ENCODE assay signal across 19 cellular contexts in the genomic region with DNA sequence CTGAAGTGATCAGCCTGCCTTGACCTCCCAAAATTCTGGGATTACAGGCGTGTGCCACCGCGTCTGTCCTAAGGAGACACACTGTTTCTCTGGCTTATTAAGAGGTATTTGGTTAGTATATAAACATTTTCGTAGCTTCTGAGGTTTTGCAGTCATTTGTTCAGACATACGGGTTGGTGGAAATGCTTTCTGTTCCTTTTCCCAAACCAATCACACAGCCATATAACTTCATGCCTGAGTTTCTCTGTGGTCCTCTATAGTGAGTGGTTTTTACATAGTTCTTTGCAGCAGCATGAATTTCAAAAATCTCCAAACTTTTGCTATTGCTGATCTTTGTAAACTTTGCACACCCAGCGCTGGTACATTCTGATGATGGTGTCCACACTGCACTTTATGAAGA.
DNase-seq lines count a peak whose midpoint lies in the region; ATAC-seq and TF ChIP-seq lines count a peak whose summit lies in the region.
"Had no signal": no experiment of that assay in that cellular context is flagged by ENCODE, and none has a peak within 500 bp of the region (broad histone marks: within the 10 kb centered on the region; RNA-seq: fewer than 3 reads in every experiment).

No MANE protein-coding gene starts in this region.

- peaks cover 95% of the 10 kb centered on the region for H3K79me2 ChIP-seq in Karpas-422 (ENCODE audit: low read length)
- H3K79me2 ChIP-seq in neural progenitor cell (ENCODE audit: low read depth), result peaks cover 87% of the 10 kb centered on the region

- H3K4me1 ChIP-seq in Karpas-422 (ENCODE audit: low read length) (peaks cover 98% of the 10 kb centered on the region), neural progenitor cell (peaks cover 43% of the 10 kb centered on the region)

- H2AFZ ChIP-seq in Karpas-422 (ENCODE audit: low read length) (no peak overlapping the region), neural progenitor cell (replicated peaks) (no peak overlapping the region)

- POLR2A ChIA-PET in CD4-positive, alpha-beta T cell (lab: Charles Lee), result no interaction called here

- no peaks in the 10 kb centered on the region for H3K36me3 Mint-ChIP-seq in CD4-positive, alpha-beta T cell (ENCODE audit: low read depth)
- peaks cover 2% of the 10 kb centered on the region for H3K36me3 Mint-ChIP-seq in activated T-helper 2 cell treated with anti-CD3 and anti-CD28 coated beads, Interferon-gamma antibody, Interleukin-2, Interleukin-4, amounts not matched to agents 10 μg/mL and 5 μg/mL and 100 μg/mL, durations not matched to agents 14 hours and 24 hours and 36 hours (ENCODE audit: low read depth)
- H3K36me3 Mint-ChIP-seq in neural progenitor cell, result no peaks in the 10 kb centered on the region
- H3K36me3 Mint-ChIP-seq: activated naive CD4-positive, alpha-beta T cell treated with anti-CD3 and anti-CD28 coated beads, Interleukin-2, amount 50 U/mL, for 72 hours had no signal

- no peaks in the 10 kb centered on the region for H3K27me3 Mint-ChIP-seq in CD4-positive, alpha-beta T cell
- H3K27me3 Mint-ChIP-seq in activated T-helper 2 cell treated with anti-CD3 and anti-CD28 coated beads, Interferon-gamma antibody, Interleukin-2, Interleukin-4, amounts not matched to agents 10 μg/mL and 5 μg/mL and 100 μg/mL, durations not matched to agents 14 hours and 24 hours and 36 hours (ENCODE audit: low read depth), result no peaks in the 10 kb centered on the region
- peaks cover 2% of the 10 kb centered on the region for H3K27me3 Mint-ChIP-seq in neural progenitor cell (ENCODE audit: insufficient read depth, low read depth)

- H3K36me3 ChIP-seq in Karpas-422 (ENCODE audit: insufficient read depth, low read length) (no peaks in the 10 kb centered on the region), neural progenitor cell (no peaks in the 10 kb centered on the region)

- no peak for DNase-seq in CD4-positive, alpha-beta T cell
- peak; percentile 57 for DNase-seq in Karpas-422
- no peak for DNase-seq in activated T-helper 2 cell treated with anti-CD3 and anti-CD28 coated beads, Interferon-gamma antibody, Interleukin-2, Interleukin-4, amounts not matched to agents 10 μg/mL and 5 μg/mL and 100 μg/mL, durations not matched to agents 14 hours and 24 hours and 36 hours (ENCODE audit: low spot score)
- DNase-seq in neural progenitor cell (ENCODE audit: low spot score), result no peak
- no peak for DNase-seq in NCI-H345 (lab: John Stamatoyannopoulos, UW)
- no peak for DNase-seq in NCI-H2029 treated with DMSO at 0.1 percent for 48 hours (lab: John Stamatoyannopoulos, UW)
- DNase-seq: activated T-cell treated with anti-CD3 and anti-CD28 coated beads, Interleukin-2, amount 50 U/mL, for 48 hours; body of pancreas; COR-L47; DND-41; effector memory CD4-positive, alpha-beta T cell; H9; NCI-H524; OCI-M1; Right ventricle myocardium superior; stimulated activated CD4-positive, alpha-beta T cell treated with anti-CD3 and anti-CD28 coated beads, Interleukin-4, amount 100 ng/mL, for 4 hours had no signal

- H3K9me3 Mint-ChIP-seq in CD4-positive, alpha-beta T cell, result no peaks in the 10 kb centered on the region
- H3K9me3 Mint-ChIP-seq in activated T-helper 2 cell treated with anti-CD3 and anti-CD28 coated beads, Interferon-gamma antibody, Interleukin-2, Interleukin-4, amounts not matched to agents 10 μg/mL and 5 μg/mL and 100 μg/mL, durations not matched to agents 14 hours and 24 hours and 36 hours, result no peaks in the 10 kb centered on the region
- no peaks in the 10 kb centered on the region for H3K9me3 Mint-ChIP-seq in neural progenitor cell
- H3K9me3 Mint-ChIP-seq: activated naive CD4-positive, alpha-beta T cell treated with anti-CD3 and anti-CD28 coated beads, Interleukin-2, amount 50 U/mL, for 72 hours; H9 had no signal

- peaks cover 5% of the 10 kb centered on the region for H3F3A ChIP-seq in neural progenitor cell (ENCODE audit: low read depth)

- H3K27ac ChIP-seq in CD4-positive, alpha-beta T cell (ENCODE audit: low read depth, low read length), result no peak overlapping the region
- H3K27ac ChIP-seq in Karpas-422 (ENCODE audit: low read length), result peak overlapping the region; percentile 96
- no peak overlapping the region for H3K27ac ChIP-seq in neural progenitor cell
- H3K27ac ChIP-seq: body of pancreas had no signal

- TF ChIP-seq CTCF in CD4-positive, alpha-beta T cell (IDR thresholded peaks at IDR 0.05), result no peak
- TF ChIP-seq CTCF in neural progenitor cell (IDR thresholded peaks at IDR 0.05), result no peak

- no peaks in the 10 kb centered on the region for H3K27me3 ChIP-seq in CD4-positive, alpha-beta T cell (ENCODE audit: control insufficient read depth, insufficient read depth, low read length)
- no peaks in the 10 kb centered on the region for H3K27me3 ChIP-seq in Karpas-422 (ENCODE audit: low read length)
- H3K27me3 ChIP-seq in neural progenitor cell, result no peaks in the 10 kb centered on the region
- H3K27me3 ChIP-seq: body of pancreas had no signal

- no peaks in the 10 kb centered on the region for H3K9me3 ChIP-seq in CD4-positive, alpha-beta T cell (ENCODE audit: control insufficient read depth, low read length)
- H3K9me3 ChIP-seq in Karpas-422 (ENCODE audit: low read length) (no peaks in the 10 kb centered on the region), neural progenitor cell (ENCODE audit: low read depth) (no peaks in the 10 kb centered on the region)
- H3K9me3 ChIP-seq: body of pancreas had no signal

- no peak for ATAC-seq in CD4-positive, alpha-beta T cell (ENCODE audit: poor library complexity)
- ATAC-seq in HG03045 (IDR thresholded peaks at IDR 0.05; ENCODE audit: unreplicated experiment), result no peak
- ATAC-seq: body of pancreas had no signal

- peak overlapping the region; percentile 76 for H3K27ac Mint-ChIP-seq in CD4-positive, alpha-beta T cell
- peak overlapping the region; percentile 5 for H3K27ac Mint-ChIP-seq in activated T-helper 2 cell treated with anti-CD3 and anti-CD28 coated beads, Interferon-gamma antibody, Interleukin-2, Interleukin-4, amounts not matched to agents 10 μg/mL and 5 μg/mL and 100 μg/mL, durations not matched to agents 14 hours and 24 hours and 36 hours
- peak overlapping the region; percentile 44 for H3K27ac Mint-ChIP-seq in neural progenitor cell

- no peak overlapping the region for H3K4me3 Mint-ChIP-seq in CD4-positive, alpha-beta T cell
- H3K4me3 Mint-ChIP-seq in activated T-helper 2 cell treated with anti-CD3 and anti-CD28 coated beads, Interferon-gamma antibody, Interleukin-2, Interleukin-4, amounts not matched to agents 10 μg/mL and 5 μg/mL and 100 μg/mL, durations not matched to agents 14 hours and 24 hours and 36 hours (ENCODE audit: low read depth), result no peak overlapping the region
- no peak overlapping the region for H3K4me3 Mint-ChIP-seq in neural progenitor cell
- H3K4me3 Mint-ChIP-seq: H9 had no signal

- CTCF ChIA-PET in CD4-positive, alpha-beta T cell (lab: Charles Lee), result no interaction called here

- H3K9ac ChIP-seq in Karpas-422 (ENCODE audit: low read length), result peak overlapping the region; percentile 45
- no peak overlapping the region for H3K9ac ChIP-seq in neural progenitor cell

- H3K4me3 ChIP-seq in Karpas-422 (ENCODE audit: low read length) (peak overlapping the region; percentile 29; the same call in 1 of the 2 replicates), neural progenitor cell (no peak overlapping the region)
- H3K4me3 ChIP-seq: body of pancreas, lung had no signal

- intact Hi-C loops in CD4-positive, alpha-beta T cell (cut with DNase I, micrococcal nuclease), result no loop called here
- intact Hi-C loops in activated T-helper 2 cell treated with anti-CD3 and anti-CD28 coated beads, Interferon-gamma antibody, Interleukin-2, Interleukin-4, amounts not matched to agents 10 μg/mL and 5 μg/mL and 100 μg/mL, durations not matched to agents 14 hours and 24 hours and 36 hours (cut with micrococcal nuclease), result no loop called here

- no peaks in the 10 kb centered on the region for H4K20me1 ChIP-seq in Karpas-422 (ENCODE audit: insufficient read depth, low read depth, low read length)
- peaks cover 75% of the 10 kb centered on the region for H4K20me1 ChIP-seq in neural progenitor cell (ENCODE audit: low read depth)

- no peaks in the 10 kb centered on the region for H3K9me2 ChIP-seq in Karpas-422 (replicated peaks; ENCODE audit: insufficient read depth, low read length)

- peak overlapping the region; percentile 65 for H3K4me2 ChIP-seq in Karpas-422 (ENCODE audit: low read depth, low read length, poor library complexity, severe bottlenecking)
- H3K4me2 ChIP-seq in neural progenitor cell, result no peak overlapping the region

- H3K4me1 Mint-ChIP-seq in CD4-positive, alpha-beta T cell (ENCODE audit: low read depth), result peaks cover 84% of the 10 kb centered on the region
- peaks cover 38% of the 10 kb centered on the region for H3K4me1 Mint-ChIP-seq in activated T-helper 2 cell treated with anti-CD3 and anti-CD28 coated beads, Interferon-gamma antibody, Interleukin-2, Interleukin-4, amounts not matched to agents 10 μg/mL and 5 μg/mL and 100 μg/mL, durations not matched to agents 14 hours and 24 hours and 36 hours (ENCODE audit: low read depth)
- H3K4me1 Mint-ChIP-seq in neural progenitor cell, result peaks cover 76% of the 10 kb centered on the region

Comparison
In these comparisons a context has a peak if more than half of its experiments do, and no peak if none do; other contexts are left out.
1. H3K27ac Mint-ChIP-seq: peak in every context shown above with its lines; median percentile 76 in CD4-positive, alpha-beta T cell; 44 in neural progenitor cell; 5 in activated T-helper 2 cell treated with anti-CD3 and anti-CD28 coated beads, Interferon-gamma antibody, Interleukin-2, Interleukin-4, amounts not matched to agents 10 μg/mL and 5 μg/mL and 100 μg/mL, durations not matched to agents 14 hours and 24 hours and 36 hours.